22 cellular contexts compared by ENCODE assay signal in genomic region chr5:146681586-146681945, GRCh38.
"Had no signal": no experiment of that assay in that cellular context is flagged by ENCODE, and none has a peak within 500 bp of the region (broad histone marks: within the 10 kb centered on the region; RNA-seq: fewer than 3 reads in every experiment).

No MANE protein-coding gene starts in this region.

- H3K9me3 Mint-ChIP-seq: activated naive CD8-positive, alpha-beta T cell treated with anti-CD3 and anti-CD28 coated beads for 36 hours; activated T-cell treated with anti-CD3 and anti-CD28 coated beads, Interleukin-2, amount 50 U/mL, for 24 hours; natural killer cell; WTC11 had no signal

- ATAC-seq: activated CD4-positive, alpha-beta T cell treated with anti-CD3 and anti-CD28 coated beads for 36 hours; left lung; natural killer cell; psoas muscle; WTC11 had no signal

- H3K27me3 ChIP-seq: breast epithelium, left lung, ovary, right atrium auricular region, upper lobe of left lung had no signal

- H3K4me3 Mint-ChIP-seq: activated CD4-positive, alpha-beta T cell treated with anti-CD3 and anti-CD28 coated beads for 36 hours; activated naive CD8-positive, alpha-beta T cell treated with anti-CD3 and anti-CD28 coated beads for 36 hours; activated T-cell treated with anti-CD3 and anti-CD28 coated beads, Interleukin-2, amount 50 U/mL, for 24 hours; natural killer cell; WTC11 had no signal

- H3K4me1 ChIP-seq: breast epithelium, left lung, psoas muscle, right atrium auricular region, upper lobe of left lung had no signal

- H3K36me3 Mint-ChIP-seq: activated naive CD8-positive, alpha-beta T cell treated with anti-CD3 and anti-CD28 coated beads for 36 hours; natural killer cell had no signal

- H3K27ac ChIP-seq: breast epithelium, left lung, ovary, psoas muscle, right atrium auricular region, upper lobe of left lung had no signal

- H3K4me3 ChIP-seq: breast epithelium, left lung, lung, ovary, psoas muscle, right atrium auricular region, upper lobe of left lung had no signal

- DNase-seq: activated CD4-positive, alpha-beta T cell treated with anti-CD3 and anti-CD28 coated beads for 36 hours; activated CD4-positive, alpha-beta T cell treated with anti-CD3 and anti-CD28 coated beads, Interleukin-2, amount 50 U/mL, for 4 hours; activated CD8-positive, alpha-beta memory T cell treated with anti-CD3 and anti-CD28 coated beads for 24 hours; activated CD8-positive, alpha-beta memory T cell treated with anti-CD3 and anti-CD28 coated beads, Interleukin-2, amount 50 U/mL, for 4 hours; activated naive CD4-positive, alpha-beta T cell treated with Interleukin-2 at 50 U/mL for 16 hours; activated naive CD8-positive, alpha-beta T cell treated with anti-CD3 and anti-CD28 coated beads for 36 hours; activated T-cell treated with anti-CD3 and anti-CD28 coated beads, Interleukin-2, amount 50 U/mL, for 24 hours; effector CD4-positive, alpha-beta T cell; foreskin fibroblast; left lung; midbrain; natural killer cell; ovary; psoas muscle; stimulated activated CD4-positive, alpha-beta T cell treated with anti-CD3 and anti-CD28 coated beads, Interleukin-4, amount 100 ng/mL, for 24 hours; stimulated activated naive CD4-positive, alpha-beta T cell treated with Interleukin-2 at 50 U/mL for 16 hours; T-helper 9 cell; upper lobe of left lung had no signal

- H3K27me3 Mint-ChIP-seq: activated CD4-positive, alpha-beta T cell treated with anti-CD3 and anti-CD28 coated beads for 36 hours; activated naive CD8-positive, alpha-beta T cell treated with anti-CD3 and anti-CD28 coated beads for 36 hours had no signal

- H3K27ac Mint-ChIP-seq: activated CD4-positive, alpha-beta T cell treated with anti-CD3 and anti-CD28 coated beads for 36 hours; activated naive CD8-positive, alpha-beta T cell treated with anti-CD3 and anti-CD28 coated beads for 36 hours; activated T-cell treated with anti-CD3 and anti-CD28 coated beads, Interleukin-2, amount 50 U/mL, for 24 hours; natural killer cell; WTC11 had no signal

- H3K36me3 ChIP-seq: breast epithelium, left lung, ovary, right atrium auricular region, upper lobe of left lung had no signal

- H3K9me3 ChIP-seq: breast epithelium, left lung, ovary, psoas muscle, right atrium auricular region, upper lobe of left lung had no signal

- H3K4me1 Mint-ChIP-seq: activated CD4-positive, alpha-beta T cell treated with anti-CD3 and anti-CD28 coated beads for 36 hours; activated naive CD8-positive, alpha-beta T cell treated with anti-CD3 and anti-CD28 coated beads for 36 hours had no signal
